ENCODE assay signal across 8 cellular contexts in the genomic region with DNA sequence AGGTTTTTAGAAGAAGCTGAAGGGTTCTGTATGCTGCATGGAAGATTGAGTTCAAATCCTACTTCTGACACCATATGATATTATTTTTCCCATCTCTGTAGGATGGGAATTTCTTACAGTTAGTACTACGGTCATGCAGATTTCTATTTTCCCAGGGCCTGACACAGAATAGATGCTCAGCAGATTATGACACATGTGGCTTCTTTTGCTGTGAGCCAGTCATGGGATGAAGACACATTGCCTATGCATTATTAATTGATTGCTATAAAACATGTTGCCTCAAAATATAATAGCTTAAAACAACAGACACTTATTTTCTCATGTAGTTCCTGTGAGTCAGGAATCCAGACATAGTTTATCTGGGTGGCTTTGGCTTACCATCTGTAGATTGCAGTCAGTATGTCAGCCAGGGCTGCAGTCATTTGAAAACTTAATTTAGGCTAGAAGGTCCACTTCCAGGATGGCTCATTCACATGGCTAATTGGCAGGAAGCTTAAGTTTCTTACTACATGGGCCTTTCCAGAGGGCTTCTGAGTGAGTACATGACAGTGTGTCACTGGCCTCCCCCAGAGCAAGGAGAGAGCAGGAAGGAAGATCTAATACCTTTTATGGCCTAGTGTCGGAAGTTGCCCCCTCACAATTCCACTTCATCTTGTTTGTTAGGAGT. TPM values are rescaled to one million over a fixed set of nuclear protein-coding genes. Genes with fewer than 3 reads are reported as not detected.
DNase-seq lines count a peak whose midpoint lies in the region; ATAC-seq and TF ChIP-seq lines count a peak whose summit lies in the region.

No MANE protein-coding gene starts in this region.

- peaks cover 14 to 38% of the 10 kb centered on the region in 2 donors for H3K4me1 ChIP-seq in muscle layer of duodenum (ENCODE audit: control insufficient read depth in 1 of 2, insufficient read depth in 2 of 2, low read length in 2 of 2)
- H3K4me1 ChIP-seq in PC-9 (replicated peaks; ENCODE audit: insufficient read depth): no peaks in the 10 kb centered on the region

- no peak for ATAC-seq in HG03159 (IDR thresholded peaks at IDR 0.05; ENCODE audit: unreplicated experiment)

- peaks cover 66% of the 10 kb centered on the region for H4K20me1 ChIP-seq in PC-9 (ENCODE audit: insufficient read depth)

- H3K9me3 ChIP-seq in muscle layer of duodenum (ENCODE audit: control insufficient read depth in 1 of 2, low read length in 2 of 2) (no peaks in the 10 kb centered on the region), PC-9 (ENCODE audit: insufficient read depth, low read depth) (no peaks in the 10 kb centered on the region)

- H3K27me3 ChIP-seq in muscle layer of duodenum (ENCODE audit: low read depth, low read length) (no peaks in the 10 kb centered on the region), PC-9 (ENCODE audit: insufficient read depth, low read depth) (no peaks in the 10 kb centered on the region)

- H3K79me2 ChIP-seq in PC-9 (ENCODE audit: low read depth): peaks cover 97% of the 10 kb centered on the region

- H2AFZ ChIP-seq in PC-9: no peak overlapping the region

- H3K4me3 ChIP-seq in NB4 (ENCODE audit: low read depth, low read length) (no peak overlapping the region), cardiac fibroblast (replicated peaks in 1 of 2; ENCODE audit: low read depth in 2 of 2, low read length in 2 of 2) (no peak overlapping the region), muscle layer of duodenum (ENCODE audit: low read depth in 1 of 2, low read length in 2 of 2) (no peak overlapping the region), PC-9 (no peak overlapping the region)

- peaks cover 22% of the 10 kb centered on the region; the same call in 1 of the 2 replicates for H3F3A ChIP-seq in PC-9 (ENCODE audit: insufficient read depth, low read depth)

- H3K27ac ChIP-seq in muscle layer of duodenum (ENCODE audit: low read length) (peak overlapping the region; percentile 10), PC-9 (no peak overlapping the region)

- no peaks in the 10 kb centered on the region for H3K9me2 ChIP-seq in PC-9 (ENCODE audit: insufficient read depth)

- no peak overlapping the region for H3K4me2 ChIP-seq in PC-9

- POLR2A ChIA-PET in PC-9 (lab: Charles Lee; ENCODE audit: unreplicated experiment): no interaction called here

- CTCF ChIA-PET in PC-9 (lab: Charles Lee): no interaction called here

- TF ChIP-seq CTCF in NB4 (IDR thresholded peaks at IDR 0.05; ENCODE audit: low read depth, low read length) (no peak), cardiac fibroblast (IDR thresholded peaks at IDR 0.05; ENCODE audit: low read depth, low read length) (no peak), PC-9 (conservative IDR thresholded peaks at IDR 0.05) (no peak)

- intact Hi-C loops in PC-9 (cut with micrococcal nuclease; ENCODE audit: unreplicated experiment): no loop called here

- TF ChIP-seq POLR2A in NB4 (IDR thresholded peaks at IDR 0.05; ENCODE audit: extremely low read depth, insufficient read length): no peak

- H3K36me3 ChIP-seq in muscle layer of duodenum (ENCODE audit: control insufficient read depth in 1 of 2, insufficient read depth in 2 of 2, low read length in 2 of 2) (peaks cover 12 to 13% of the 10 kb centered on the region in 2 donors), PC-9 (ENCODE audit: low read depth) (peaks cover 59% of the 10 kb centered on the region)

- DNase-seq in Daoy (ENCODE audit: low read depth): peak; percentile 91
- DNase-seq in NB4 (ENCODE audit: low read depth): peak; percentile 29
- peak; percentile 59 to 91 for DNase-seq in cardiac fibroblast (ENCODE audit: low read depth in 2 of 2)
- no peak for DNase-seq in PC-9
- no peak for DNase-seq in OCI-M2 (lab: John Stamatoyannopoulos, UW; ENCODE audit: unreplicated experiment)
- no peak for DNase-seq in inferior parietal cortex (ENCODE audit: extremely low spot score)

- no TSS peak for BruUV-seq in PC-9 (replicated peaks; lab: Mats Ljungman, UMichigan)

RNA-seq across cellular contexts. Expression of a gene that starts 29.5 kb away (rescaled TPM):
- total RNA-seq in Daoy (2014; rRNA removed; shearing (Covaris generic)): 15.0 and 15.2 TPM in 2 replicates
- total RNA-seq in PC-9 (2021): 39.1 and 55.8 TPM in 2 replicates

Comparison
In these comparisons a context has a peak if more than half of its experiments do, and no peak if none do; other contexts are left out.
1. DNase-seq: peak in Daoy (single experiment), NB4 (single experiment) and cardiac fibroblast (2 of 2); none in PC-9 (0 of 2), OCI-M2 (single experiment) and inferior parietal cortex (single experiment).